Comparison of ENCODE assay signal across 16 cellular contexts in genomic region chr3:117746091-117746490, GRCh38.
DNase-seq lines count a peak whose midpoint lies in the region; ATAC-seq and TF ChIP-seq lines count a peak whose summit lies in the region.
"Had no signal": no experiment of that assay in that cellular context is flagged by ENCODE, and none has a peak within 500 bp of the region (broad histone marks: within the 10 kb centered on the region; RNA-seq: fewer than 3 reads in every experiment).

No MANE protein-coding gene starts in this region.

- H3K4me1 Mint-ChIP-seq in T-helper 17 cell = no peaks in the 10 kb centered on the region
- H3K4me1 Mint-ChIP-seq: B cell had no signal

- H3K9me3 ChIP-seq in T-helper 17 cell (ENCODE audit: control insufficient read depth, low read length, poor library complexity, severe bottlenecking) (no peaks in the 10 kb centered on the region), WERI-Rb-1 (ENCODE audit: severe bottlenecking) (no peaks in the 10 kb centered on the region)

- H3K27me3 ChIP-seq in WERI-Rb-1 (ENCODE audit: insufficient read depth, low read depth, severe bottlenecking) = peaks cover 37% of the 10 kb centered on the region
- H3K27me3 ChIP-seq: BLaER1 treated with 17β-estradiol and CSF1 and Interleukin-3, amounts not matched to agents 10 nM and 100 nM had no signal

- no peak for TF ChIP-seq CTCF in WERI-Rb-1 (IDR thresholded peaks at IDR 0.05; ENCODE audit: low read depth, low read length)

- no peak overlapping the region for H3K27ac Mint-ChIP-seq in T-helper 17 cell
- H3K27ac Mint-ChIP-seq: B cell; CD8-positive, alpha-beta T cell had no signal

- no peak for ATAC-seq in T-helper 17 cell
- ATAC-seq: CD8-positive, alpha-beta T cell had no signal

- H3K4me3 Mint-ChIP-seq in T-helper 17 cell = no peak overlapping the region
- H3K4me3 Mint-ChIP-seq: B cell; CD8-positive, alpha-beta T cell had no signal

- DNase-seq in DMS 273 (lab: John Stamatoyannopoulos, UW; ENCODE audit: unreplicated experiment) = peak; percentile 20
- no peak for DNase-seq in DMS 273 treated with DMSO at 0.1 percent for 48 hours (lab: John Stamatoyannopoulos, UW)
- DNase-seq in NCI-H446 treated with DMSO at 0.1 percent for 48 hours (lab: John Stamatoyannopoulos, UW) = peak; percentile 98
- DNase-seq in fibroblast of gingiva (ENCODE audit: low read depth) = peak; percentile 47
- no peak for DNase-seq in stimulated activated CD4-positive, alpha-beta T cell treated with anti-CD3 and anti-CD28 coated beads, Interleukin-4, amount 100 ng/mL, for 1 hour
- DNase-seq in T-helper 17 cell = no peak
- DNase-seq in WERI-Rb-1 = no peak
- DNase-seq: Calu3; CD8-positive, alpha-beta T cell; GDM1; GM23248; HCEC 1CT had no signal

- H3K27ac ChIP-seq in WERI-Rb-1 = no peak overlapping the region
- H3K27ac ChIP-seq: 22Rv1; BLaER1 treated with 17β-estradiol and CSF1 and Interleukin-3, amounts not matched to agents 10 nM and 100 nM; GM23248; HL-60 had no signal

- H3K36me3 Mint-ChIP-seq in T-helper 17 cell (ENCODE audit: low read depth) = no peaks in the 10 kb centered on the region
- H3K36me3 Mint-ChIP-seq: CD8-positive, alpha-beta T cell had no signal

- no peaks in the 10 kb centered on the region for H3K36me3 ChIP-seq in WERI-Rb-1
- H3K36me3 ChIP-seq: BLaER1 treated with 17β-estradiol and CSF1 and Interleukin-3, amounts not matched to agents 10 nM and 100 nM had no signal

- H3K27me3 Mint-ChIP-seq in T-helper 17 cell = no peaks in the 10 kb centered on the region
- H3K27me3 Mint-ChIP-seq: B cell had no signal

- no peak overlapping the region for H3K4me3 ChIP-seq in WERI-Rb-1 (ENCODE audit: low read depth, low read length)
- H3K4me3 ChIP-seq: BLaER1 treated with 17β-estradiol and CSF1 and Interleukin-3, amounts not matched to agents 10 nM and 100 nM; GM23248 had no signal

Comparison
In these comparisons a context has a peak if more than half of its experiments do, and no peak if none do; other contexts are left out.
1. DNase-seq: peak in DMS 273 (single experiment), NCI-H446 treated with DMSO at 0.1 percent for 48 hours (single experiment) and fibroblast of gingiva (single experiment); none in DMS 273 treated with DMSO at 0.1 percent for 48 hours (single experiment), stimulated activated CD4-positive, alpha-beta T cell treated with anti-CD3 and anti-CD28 coated beads, Interleukin-4, amount 100 ng/mL, for 1 hour (single experiment), T-helper 17 cell (0 of 3) and WERI-Rb-1 (single experiment).